In genomic region chr21:35075546-35075945, GRCh38 we compare ENCODE assay signal across 11 cellular contexts. TPM values are rescaled to one million over a fixed set of nuclear protein-coding genes. Genes with fewer than 3 reads are reported as not detected.
DNase-seq lines count a peak whose midpoint lies in the region; ATAC-seq and TF ChIP-seq lines count a peak whose summit lies in the region.
"Had no signal": no experiment of that assay in that cellular context is flagged by ENCODE, and none has a peak within 500 bp of the region (broad histone marks: within the 10 kb centered on the region; RNA-seq: fewer than 3 reads in every experiment).

No MANE protein-coding gene starts in this region.

- H3K4me3 ChIP-seq in fibroblast of villous mesenchyme (ENCODE audit: low read depth, low read length) (no peak overlapping the region), thyroid gland (replicated peaks in 1 of 3) (no peak overlapping the region)
- H3K4me3 ChIP-seq in naive thymus-derived CD4-positive, alpha-beta T cell (ENCODE audit: low read length): no peak overlapping the region

- 59 to 70% methylated on average over 6 of the region's 6 CpGs for WGBS in thyroid gland, 2 donors

- H3K36me3 ChIP-seq in thyroid gland: no peaks in the 10 kb centered on the region
- H3K36me3 ChIP-seq in naive thymus-derived CD4-positive, alpha-beta T cell (ENCODE audit: control insufficient read depth in 2 of 3, insufficient read depth in 3 of 3, low read length in 3 of 3): no peaks in the 10 kb centered on the region

- no peaks in the 10 kb centered on the region for H3K27me3 Mint-ChIP-seq in naive thymus-derived CD4-positive, alpha-beta T cell
- H3K27me3 Mint-ChIP-seq: T-helper 17 cell had no signal

- peaks cover 0 to 6% (median 0%) of the 10 kb centered on the region in 7 donors for H3K4me1 Mint-ChIP-seq in naive thymus-derived CD4-positive, alpha-beta T cell
- H3K4me1 Mint-ChIP-seq: T-helper 17 cell had no signal

- no peaks in the 10 kb centered on the region for H3K9me3 ChIP-seq in thyroid gland
- peaks cover 0 to 5% (median 0%) of the 10 kb centered on the region in 3 experiments for H3K9me3 ChIP-seq in naive thymus-derived CD4-positive, alpha-beta T cell (ENCODE audit: control insufficient read depth in 2 of 3, low read length in 3 of 3)

- TF ChIP-seq CTCF in fibroblast of villous mesenchyme (IDR thresholded peaks at IDR 0.05; ENCODE audit: insufficient read depth, low read depth, low read length) (no peak), thyroid gland (IDR thresholded peaks at IDR 0.05) (no peak)

- no peaks in the 10 kb centered on the region for H3K27me3 ChIP-seq in thyroid gland
- H3K27me3 ChIP-seq in naive thymus-derived CD4-positive, alpha-beta T cell (ENCODE audit: control insufficient read depth in 2 of 2, insufficient read depth in 2 of 2, low read length in 2 of 2): no peaks in the 10 kb centered on the region

- DNase-seq in left ventricle myocardium superior (no peak), cardiac septum (ENCODE audit: low spot score) (no peak), RPMI7951 (ENCODE audit: low read depth) (peak; percentile 81), fibroblast of villous mesenchyme (ENCODE audit: low read depth) (peak; percentile 88), NCI-H2171 (lab: John Stamatoyannopoulos, UW) (no peak), thyroid gland (no peak)
- DNase-seq in naive thymus-derived CD4-positive, alpha-beta T cell: no peak
- DNase-seq: cerebellar nuclear complex, NCI-H748 treated with DMSO at 0.1 percent for 48 hours, T-helper 17 cell had no signal

- H3K9me3 Mint-ChIP-seq in naive thymus-derived CD4-positive, alpha-beta T cell: peaks cover 0 to 8% (median 5%) of the 10 kb centered on the region in 11 donors

- H3K36me3 Mint-ChIP-seq in naive thymus-derived CD4-positive, alpha-beta T cell: peaks cover 0 to 10% (median 5%) of the 10 kb centered on the region in 5 donors

- intact Hi-C loops in left ventricle myocardium superior (cut with micrococcal nuclease): no loop called here
- intact Hi-C loops in cardiac septum (cut with DNase I): no loop called here
- intact Hi-C loops in thyroid gland (cut with DNase I): no loop called here
- intact Hi-C loops in naive thymus-derived CD4-positive, alpha-beta T cell (cut with micrococcal nuclease): no loop called here

- H3K4me1 ChIP-seq in thyroid gland: peaks cover 0 to 7% of the 10 kb centered on the region in 2 donors
- no peaks in the 10 kb centered on the region for H3K4me1 ChIP-seq in naive thymus-derived CD4-positive, alpha-beta T cell (ENCODE audit: control insufficient read depth in 2 of 2, insufficient read depth in 2 of 2, low read length in 2 of 2)

- ATAC-seq in left ventricle myocardium superior (peak; percentile 29), HG03175 (IDR thresholded peaks at IDR 0.05; ENCODE audit: unreplicated experiment) (no peak)
- no peak for ATAC-seq in naive thymus-derived CD4-positive, alpha-beta T cell
- ATAC-seq: T-helper 17 cell had no signal

- H3K27ac Mint-ChIP-seq in naive thymus-derived CD4-positive, alpha-beta T cell: no peak overlapping the region
- H3K27ac Mint-ChIP-seq: T-helper 17 cell had no signal

- no peak overlapping the region for H3K4me3 Mint-ChIP-seq in naive thymus-derived CD4-positive, alpha-beta T cell
- H3K4me3 Mint-ChIP-seq: T-helper 17 cell had no signal

- no peak for TF ChIP-seq POLR2A in thyroid gland (IDR thresholded peaks at IDR 0.05)

- CTCF ChIA-PET in naive thymus-derived CD4-positive, alpha-beta T cell (lab: Charles Lee): interaction anchor here (1.1 kb wide), 1 partner anchor 54 kb away, joined by 3 read pairs; no protein-coding TSS in a partner anchor

- POLR2A ChIA-PET in naive thymus-derived CD4-positive, alpha-beta T cell (lab: Charles Lee): interaction anchor here (0.7 kb wide), 1 partner anchor 172 kb away, joined by 3 read pairs; no protein-coding TSS in a partner anchor

- H3K27ac ChIP-seq in thyroid gland: no peak overlapping the region
- no peak overlapping the region for H3K27ac ChIP-seq in naive thymus-derived CD4-positive, alpha-beta T cell (ENCODE audit: low read depth, low read length)

RNA-seq across cellular contexts. Expression of gene RUNX1, which starts 26.4 kb away (rescaled TPM):
- total RNA-seq in left ventricle myocardium superior: 2.2 TPM
- 21.6 TPM for total RNA-seq in cardiac septum
- total RNA-seq in RPMI7951 (2014; rRNA removed; shearing (Covaris generic)): 6.5 and 13.8 TPM in 2 replicates
- 21.6 and 37.4 TPM in 2 replicates for total RNA-seq in fibroblast of villous mesenchyme
- total RNA-seq in thyroid gland: 10 to 100 TPM in 1 of 4 donors, 1 to 10 TPM in 3; 2.9 to 18.7 (median 7.7) TPM
- total RNA-seq in naive thymus-derived CD4-positive, alpha-beta T cell: 100 to 1,000 TPM in 1 of 5 experiments, 10 to 100 TPM in 4; 55.3 to 154 (median 98.5) TPM
- polyA plus RNA-seq in naive thymus-derived CD4-positive, alpha-beta T cell: 10 to 100 TPM; 27.9 to 42.8 TPM

Comparison
In these comparisons a context has a peak if more than half of its experiments do, and no peak if none do; other contexts are left out.
1. DNase-seq: peak in RPMI7951 (single experiment) and fibroblast of villous mesenchyme (single experiment); none in left ventricle myocardium superior (single experiment), cardiac septum (single experiment), NCI-H2171 (single experiment), thyroid gland (0 of 2) and naive thymus-derived CD4-positive, alpha-beta T cell (0 of 9).